Comparison of ENCODE assay signal across 1 cellular context in genomic region chr20:50724851-50725721, GRCh38.
TF ChIP-seq lines count a peak whose summit lies in the region.

No MANE protein-coding gene starts in this region.

TF ChIP-seq in K562, 482 proteins besides CTCF, POLR2A, EP300 and RAD21 (continued from another document and continues in another):
- TF ChIP-seq ARID4B (CRISPR knock-in tag; IDR thresholded peaks at IDR 0.05) (no peak), ZNF217 (CRISPR knock-in tag; IDR thresholded peaks at IDR 0.05) (no peak), NR2F6 (CRISPR knock-in tag; IDR thresholded peaks at IDR 0.05) (no peak), SRSF7 (optimal IDR thresholded peaks at IDR 0.05; ENCODE audit: low read depth, low read length) (no peak), VEZF1 (CRISPR knock-in tag; IDR thresholded peaks at IDR 0.05) (peak; percentile 98), CGGBP1 (CRISPR knock-in tag; IDR thresholded peaks at IDR 0.05) (no peak), ZFP36 (IDR thresholded peaks at IDR 0.05; ENCODE audit: low read depth, low read length, partially characterized antibody) (no peak), ZC3H11A (IDR thresholded peaks at IDR 0.05; ENCODE audit: low read depth, low read length) (no peak), ZNF780A (CRISPR knock-in tag; IDR thresholded peaks at IDR 0.05) (no peak), ZNF140 (CRISPR knock-in tag; IDR thresholded peaks at IDR 0.05) (no peak), ELF1 (tag; IDR thresholded peaks at IDR 0.05) (no peak), SAP30 (IDR thresholded peaks at IDR 0.05; ENCODE audit: borderline replicate concordance, insufficient read depth, low read depth, low read length, poor library complexity, severe bottlenecking) (no peak), ZBTB8A (IDR thresholded peaks at IDR 0.05; ENCODE audit: partially characterized antibody) (no peak), ZNF316 (IDR thresholded peaks at IDR 0.05) (peak; percentile 11; the same call in 1 of the 2 replicates), THAP7 (CRISPR knock-in tag; IDR thresholded peaks at IDR 0.05) (no peak), ZNF274 (IDR thresholded peaks at IDR 0.05; ENCODE audit: borderline replicate concordance, low read depth, low read length) (no peak), ZBTB7A (IDR thresholded peaks at IDR 0.05; ENCODE audit: borderline replicate concordance, control insufficient read depth, low read depth, low read length) (peak; percentile 76; the same call in 1 of the 2 replicates), DPF2 (IDR thresholded peaks at IDR 0.05) (peak; percentile 92), CLOCK (CRISPR knock-in tag; IDR thresholded peaks at IDR 0.05; ENCODE audit: borderline replicate concordance) (no peak), RBM34 (IDR thresholded peaks at IDR 0.05; ENCODE audit: borderline replicate concordance, insufficient read depth, low read length) (no peak), ZNF124 (CRISPR knock-in tag; IDR thresholded peaks at IDR 0.05) (no peak), ELF4 (CRISPR knock-in tag; IDR thresholded peaks at IDR 0.05) (no peak), NCOA2 (IDR thresholded peaks at IDR 0.05; ENCODE audit: partially characterized antibody in 2 of 2) (no peak), SFPQ (IDR thresholded peaks at IDR 0.05; ENCODE audit: low read depth, low read length) (no peak), SNRNP70 (optimal IDR thresholded peaks at IDR 0.05; ENCODE audit: low read depth, low read length) (no peak), GMEB1 (CRISPR knock-in tag; IDR thresholded peaks at IDR 0.05) (no peak), CBX3 (IDR thresholded peaks at IDR 0.05; ENCODE audit: borderline replicate concordance in 1 of 2, low read length in 2 of 2) (peak in 1 of 2 experiments; percentile 53; a peak in 1 of 3 replicates), THRAP3 (IDR thresholded peaks at IDR 0.05; ENCODE audit: borderline replicate concordance) (no peak), ZBTB9 (CRISPR knock-in tag; IDR thresholded peaks at IDR 0.05) (no peak), TFAM (CRISPR knock-in tag; conservative IDR thresholded peaks at IDR 0.05) (no peak), FOXK1 (CRISPR knock-in tag; IDR thresholded peaks at IDR 0.05; ENCODE audit: borderline replicate concordance) (no peak), MBD2 (IDR thresholded peaks at IDR 0.05; ENCODE audit: borderline replicate concordance, low read depth) (peak; percentile 53; the same call in 1 of the 2 replicates), ZNF778 (CRISPR knock-in tag; IDR thresholded peaks at IDR 0.05) (no peak), ZNF121 (CRISPR knock-in tag; conservative IDR thresholded peaks at IDR 0.05) (no peak), ZNF511 (CRISPR knock-in tag; IDR thresholded peaks at IDR 0.05) (no peak), ZNF354B (CRISPR knock-in tag; IDR thresholded peaks at IDR 0.05) (no peak), SMARCB1 (IDR thresholded peaks at IDR 0.05; ENCODE audit: insufficient read length, low read depth) (no peak), MAZ (CRISPR knock-in tag; conservative IDR thresholded peaks at IDR 0.05 in 1 of 2, IDR thresholded peaks at IDR 0.05 in 1 of 2) (peak; percentile 27 to 83; a peak in 2 of 4 replicates), ZKSCAN3 (CRISPR knock-in tag; IDR thresholded peaks at IDR 0.05) (no peak), ZNF212 (CRISPR knock-in tag; IDR thresholded peaks at IDR 0.05) (no peak), ZNF589 (CRISPR knock-in tag; IDR thresholded peaks at IDR 0.05; ENCODE audit: low read depth) (no peak), CREB5 (CRISPR knock-in tag; IDR thresholded peaks at IDR 0.05) (no peak), KLF1 (tag; IDR thresholded peaks at IDR 0.05) (no peak), ZNF764 (CRISPR knock-in tag; IDR thresholded peaks at IDR 0.05; ENCODE audit: low read depth) (no peak), CBFA2T2 (conservative IDR thresholded peaks at IDR 0.05) (0 out of 2 replicates have a peak, but pooled peaks have one; percentile 3), ASH1L (IDR thresholded peaks at IDR 0.05; ENCODE audit: borderline replicate concordance, low read depth, partially characterized antibody) (no peak), SMARCA4 (IDR thresholded peaks at IDR 0.05) (peak; percentile 89), JUNB (CRISPR knock-in tag; conservative IDR thresholded peaks at IDR 0.05) (no peak), YBX1 (IDR thresholded peaks at IDR 0.05) (no peak), EZH2 (IDR thresholded peaks at IDR 0.05; ENCODE audit: borderline replicate concordance, low read depth, low read length) (no peak), HOXB6 (CRISPR knock-in tag; IDR thresholded peaks at IDR 0.05; ENCODE audit: borderline replicate concordance) (no peak), POLR2AphosphoS5 (IDR thresholded peaks at IDR 0.05; ENCODE audit: control insufficient read depth, insufficient read depth, low read depth, low read length) (peak; percentile 69)
